ENCODE assay signal across 8 cellular contexts in genomic region chr15:70095387-70096214, GRCh38. TPM values are rescaled to one million over a fixed set of nuclear protein-coding genes. Genes with fewer than 3 reads are reported as not detected.
DNase-seq lines count a peak whose midpoint lies in the region; ATAC-seq and TF ChIP-seq lines count a peak whose summit lies in the region.

No MANE protein-coding gene starts in this region.

- peak overlapping the region in 7 of 8 donors; percentile 8 to 98 (median 88) for H3K27ac Mint-ChIP-seq in CD8-positive, alpha-beta memory T cell
- peak overlapping the region; percentile 96 for H3K27ac Mint-ChIP-seq in activated CD8-positive, alpha-beta T cell treated with anti-CD3 and anti-CD28 coated beads, Interleukin-2, amount 10 ng/mL, durations not matched to agents 7 days and 5 days
- peak overlapping the region; percentile 63 for H3K27ac Mint-ChIP-seq in neural progenitor cell

- peaks cover 64% of the 10 kb centered on the region for H4K20me1 ChIP-seq in neural progenitor cell (ENCODE audit: low read depth)

- POLR2A ChIA-PET in CD8-positive, alpha-beta memory T cell (lab: Charles Lee): interaction anchor here (0.6 to 2.1 kb wide), 8 partner anchors 14 to 642 kb away, joined by 3 to 10 read pairs (median 3); partner anchors contain the start of gene RPLP1
- POLR2A ChIA-PET in activated CD8-positive, alpha-beta T cell treated with anti-CD3 and anti-CD28 coated beads, Interleukin-2, amount 10 ng/mL, durations not matched to agents 7 days and 5 days (lab: Charles Lee): interaction anchor here (1.0 to 2.1 kb wide), 7 partner anchors 9 to 441 kb away, joined by 3 to 8 read pairs (median 5); no protein-coding TSS in a partner anchor

- H3K27me3 Mint-ChIP-seq in CD8-positive, alpha-beta memory T cell: peaks cover 1 to 15% of the 10 kb centered on the region in 2 donors
- peaks cover under 1% of the 10 kb centered on the region for H3K27me3 Mint-ChIP-seq in activated CD8-positive, alpha-beta T cell treated with anti-CD3 and anti-CD28 coated beads, Interleukin-2, amount 10 ng/mL, durations not matched to agents 7 days and 5 days (ENCODE audit: low read depth)
- peaks cover 7% of the 10 kb centered on the region for H3K27me3 Mint-ChIP-seq in neural progenitor cell (ENCODE audit: insufficient read depth, low read depth)

- H3K27ac ChIP-seq in CD8-positive, alpha-beta memory T cell (ENCODE audit: low read depth, low read length): peak overlapping the region; percentile 85
- H3K27ac ChIP-seq in esophagus muscularis mucosa (replicated peaks in 1 of 4) (peak overlapping the region; percentile 92 to 98 (median 96)), neural progenitor cell (peak overlapping the region; percentile 68)

- no peaks in the 10 kb centered on the region for H3K27me3 ChIP-seq in CD8-positive, alpha-beta memory T cell (ENCODE audit: insufficient read depth, low read length, poor library complexity, severe bottlenecking)
- H3K27me3 ChIP-seq in esophagus muscularis mucosa (no peaks in the 10 kb centered on the region), neural progenitor cell (peaks cover 2% of the 10 kb centered on the region)

- H3K4me1 Mint-ChIP-seq in CD8-positive, alpha-beta memory T cell: peaks cover 63 to 78% (median 70%) of the 10 kb centered on the region in 3 donors
- peaks cover 63% of the 10 kb centered on the region for H3K4me1 Mint-ChIP-seq in activated CD8-positive, alpha-beta T cell treated with anti-CD3 and anti-CD28 coated beads, Interleukin-2, amount 10 ng/mL, durations not matched to agents 7 days and 5 days (ENCODE audit: low read depth)
- peaks cover 61% of the 10 kb centered on the region for H3K4me1 Mint-ChIP-seq in neural progenitor cell

- WGBS in esophagus muscularis mucosa: 21% methylated on average over 21 of the region's 67 CpGs

- H3K9ac ChIP-seq in neural progenitor cell: peak overlapping the region; percentile 84

- no peaks in the 10 kb centered on the region for H3K9me3 ChIP-seq in CD8-positive, alpha-beta memory T cell (ENCODE audit: low read length)
- H3K9me3 ChIP-seq in esophagus muscularis mucosa (no peaks in the 10 kb centered on the region), neural progenitor cell (ENCODE audit: low read depth) (no peaks in the 10 kb centered on the region)

- DNase-seq in CD8-positive, alpha-beta memory T cell: peak in 3 of 5 donors; percentile 31 to 50 (median 41)
- peak; percentile 15 for DNase-seq in LHCN-M2 (ENCODE audit: low read depth)
- peak; percentile 63 for DNase-seq in activated CD8-positive, alpha-beta T cell treated with anti-CD3 and anti-CD28 coated beads, Interleukin-2, amount 10 ng/mL, durations not matched to agents 7 days and 5 days
- no peak for DNase-seq in esophagus muscularis mucosa (ENCODE audit: extremely low spot score)
- DNase-seq in neural progenitor cell (ENCODE audit: low spot score): peak; percentile 86

- peaks cover 71% of the 10 kb centered on the region for H3K79me2 ChIP-seq in neural progenitor cell (ENCODE audit: low read depth)

- peaks cover 0 to 3% (median 0%) of the 10 kb centered on the region in 5 donors for H3K9me3 Mint-ChIP-seq in CD8-positive, alpha-beta memory T cell
- H3K9me3 Mint-ChIP-seq in activated CD8-positive, alpha-beta T cell treated with anti-CD3 and anti-CD28 coated beads, Interleukin-2, amount 10 ng/mL, durations not matched to agents 7 days and 5 days (ENCODE audit: insufficient read depth): no peaks in the 10 kb centered on the region
- peaks cover 2% of the 10 kb centered on the region for H3K9me3 Mint-ChIP-seq in neural progenitor cell

- peaks cover 15% of the 10 kb centered on the region for H3F3A ChIP-seq in neural progenitor cell (ENCODE audit: low read depth)

- H3K4me3 ChIP-seq in CD8-positive, alpha-beta memory T cell (ENCODE audit: low read length): peak overlapping the region; percentile 86
- peak overlapping the region; percentile 90 to 97 (median 94) for H3K4me3 ChIP-seq in esophagus muscularis mucosa
- peak overlapping the region; percentile 97 for H3K4me3 ChIP-seq in neural progenitor cell

- CTCF ChIA-PET in CD8-positive, alpha-beta memory T cell (lab: Charles Lee): interaction anchor here (0.9 to 1.8 kb wide), 6 partner anchors 9 to 520 kb away, joined by 3 to 7 read pairs (median 3); no protein-coding TSS in a partner anchor
- CTCF ChIA-PET in activated CD8-positive, alpha-beta T cell treated with anti-CD3 and anti-CD28 coated beads, Interleukin-2, amount 10 ng/mL, durations not matched to agents 7 days and 5 days (lab: Charles Lee): interaction anchor here (0.8 to 2.5 kb wide), 12 partner anchors 10 to 633 kb away, joined by 3 to 11 read pairs (median 4); no protein-coding TSS in a partner anchor

- intact Hi-C loops in esophagus muscularis mucosa (cut with DNase I): loop anchor here (10.0 kb wide), 2 partner anchors 71 to 369 kb away; no protein-coding TSS in a partner anchor

- ATAC-seq in activated CD8-positive, alpha-beta T cell treated with anti-CD3 and anti-CD28 coated beads, Interleukin-2, amount 10 ng/mL, durations not matched to agents 7 days and 5 days: no peak
- ATAC-seq in HG03095 (IDR thresholded peaks at IDR 0.05; ENCODE audit: unreplicated experiment) (no peak), GM21825 (IDR thresholded peaks at IDR 0.05; ENCODE audit: unreplicated experiment) (no peak), HG03457 (IDR thresholded peaks at IDR 0.05; ENCODE audit: unreplicated experiment) (no peak)

- peak overlapping the region; percentile 94 for H3K4me2 ChIP-seq in neural progenitor cell

- no peak for TF ChIP-seq POLR2A in esophagus muscularis mucosa (IDR thresholded peaks at IDR 0.05; ENCODE audit: low read depth)

- peak overlapping the region; percentile 91 to 99 (median 96) for H3K4me3 Mint-ChIP-seq in CD8-positive, alpha-beta memory T cell
- H3K4me3 Mint-ChIP-seq in activated CD8-positive, alpha-beta T cell treated with anti-CD3 and anti-CD28 coated beads, Interleukin-2, amount 10 ng/mL, durations not matched to agents 7 days and 5 days: peak overlapping the region; percentile 97
- peak overlapping the region; percentile 98 for H3K4me3 Mint-ChIP-seq in neural progenitor cell

- TF ChIP-seq CTCF in esophagus muscularis mucosa (IDR thresholded peaks at IDR 0.05) (peak in 1 of 3 experiments; percentile 10), neural progenitor cell (IDR thresholded peaks at IDR 0.05) (peak; percentile 21)

- no peak for TF ChIP-seq EP300 in esophagus muscularis mucosa (IDR thresholded peaks at IDR 0.05)

- peaks cover 0 to 60% (median 5%) of the 10 kb centered on the region in 3 donors for H3K36me3 Mint-ChIP-seq in CD8-positive, alpha-beta memory T cell
- H3K36me3 Mint-ChIP-seq in activated CD8-positive, alpha-beta T cell treated with anti-CD3 and anti-CD28 coated beads, Interleukin-2, amount 10 ng/mL, durations not matched to agents 7 days and 5 days (ENCODE audit: low read depth): peaks cover 50% of the 10 kb centered on the region
- peaks cover 14% of the 10 kb centered on the region for H3K36me3 Mint-ChIP-seq in neural progenitor cell

- H2AFZ ChIP-seq in neural progenitor cell (replicated peaks): no peak overlapping the region

- no peaks in the 10 kb centered on the region for H3K36me3 ChIP-seq in CD8-positive, alpha-beta memory T cell (ENCODE audit: insufficient read depth, low read length)
- H3K36me3 ChIP-seq in esophagus muscularis mucosa (peaks cover 0 to under 1% (median 0%) of the 10 kb centered on the region in 4 donors), neural progenitor cell (no peaks in the 10 kb centered on the region)

- H3K4me1 ChIP-seq in CD8-positive, alpha-beta memory T cell (ENCODE audit: insufficient read depth, low read length): peaks cover 66% of the 10 kb centered on the region
- H3K4me1 ChIP-seq in esophagus muscularis mucosa (peaks cover 57 to 80% (median 76%) of the 10 kb centered on the region in 4 donors), neural progenitor cell (peaks cover 43% of the 10 kb centered on the region)

RNA-seq across cellular contexts. Expression of gene TLE3, which starts 2.1 kb away (rescaled TPM):
- total RNA-seq in CD8-positive, alpha-beta memory T cell: 10 to 100 TPM; 73.1 to 76.5 TPM
- 19.4 TPM for polyA plus RNA-seq in CD8-positive, alpha-beta memory T cell
- total RNA-seq in LHCN-M2 (2014; rRNA removed) (22.3 and 23.6 TPM in 2 replicates), esophagus muscularis mucosa (10 to 100 TPM; 35.7 to 81.3 (median 59.2) TPM), neural progenitor cell (ENCODE audit: low replicate concordance) (22.1 and 78.5 TPM in 2 replicates)
- polyA plus RNA-seq in LHCN-M2 (2012): 8.1 TPM
- 10 to 100 TPM; 64.0 to 71.1 TPM for total RNA-seq in activated CD8-positive, alpha-beta T cell treated with anti-CD3 and anti-CD28 coated beads, Interleukin-2, amount 10 ng/mL, durations not matched to agents 7 days and 5 days
